29 cellular contexts compared by ENCODE assay signal in the genomic region with DNA sequence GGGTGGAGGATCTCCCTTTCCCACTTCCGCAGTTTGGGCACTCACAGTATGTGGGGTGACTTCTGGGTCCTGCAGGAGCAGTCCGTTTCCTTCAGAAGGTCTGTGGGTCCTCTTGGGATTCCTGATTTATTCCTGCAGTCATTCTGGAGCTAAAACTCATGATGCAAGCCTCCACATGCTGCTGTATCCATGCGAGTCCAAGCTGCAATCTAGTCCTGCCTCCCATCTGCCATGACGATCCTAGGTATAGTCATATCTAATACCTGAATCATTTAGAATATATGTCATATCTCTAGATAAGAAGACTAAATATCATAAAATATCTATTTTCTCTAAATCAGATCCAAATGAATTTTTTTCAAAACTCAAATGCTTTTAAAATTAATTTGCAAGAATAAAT.
"Had no signal": no experiment of that assay in that cellular context is flagged by ENCODE, and none has a peak within 500 bp of the region (broad histone marks: within the 10 kb centered on the region; RNA-seq: fewer than 3 reads in every experiment).

No MANE protein-coding gene starts in this region.

- H3K9me3 ChIP-seq: esophagus squamous epithelium, sigmoid colon, uterus had no signal

- H3K36me3 ChIP-seq: esophagus squamous epithelium, left ventricle myocardium inferior, neural progenitor cell, sigmoid colon, uterus had no signal

- H3K4me1 ChIP-seq: esophagus squamous epithelium, left ventricle myocardium inferior, neural progenitor cell, parathyroid adenoma, psoas muscle, sigmoid colon, uterus had no signal

- DNase-seq: activated CD4-positive, alpha-beta memory T cell treated with anti-CD3 and anti-CD28 coated beads, Interleukin-2, amount 10 ng/mL, durations not matched to agents 7 days and 5 days; activated CD4-positive, alpha-beta T cell treated with anti-CD3 and anti-CD28 coated beads for 48 hours; activated CD8-positive, alpha-beta memory T cell treated with anti-CD3 and anti-CD28 coated beads, Interleukin-2, amount 50 U/mL, for 48 hours; activated gamma-delta T cell treated with Interleukin-2 at 50 U/mL for 16 hours; activated naive CD4-positive, alpha-beta T cell treated with anti-CD3 and anti-CD28 coated beads, Interleukin-2, amount 50 U/mL, for 16 hours; activated T-cell treated with anti-CD3 and anti-CD28 coated beads, Interleukin-2, amount 50 U/mL, for 24 hours; amniotic stem cell; central memory CD4-positive, alpha-beta T cell; effector CD4-positive, alpha-beta T cell; esophagus squamous epithelium; left ventricle myocardium inferior; mesendoderm; natural killer cell; occipital lobe; psoas muscle; sigmoid colon; small intestine; stimulated activated CD4-positive, alpha-beta T cell treated with anti-CD3 and anti-CD28 coated beads, Interleukin-4, amount 100 ng/mL, for 24 hours; T-helper 9 cell; uterus had no signal

- H3K27ac ChIP-seq: epithelial cell of prostate, esophagus squamous epithelium, left ventricle myocardium inferior, neural progenitor cell, parathyroid adenoma, psoas muscle, sigmoid colon, uterus, VCaP had no signal

- FAIRE-seq: astrocyte, islet of Langerhans, small intestine, TTC549 had no signal

- H3K4me3 ChIP-seq: esophagus squamous epithelium, left ventricle myocardium inferior, lung, neural progenitor cell, psoas muscle, sigmoid colon, uterus had no signal

- ATAC-seq: natural killer cell; psoas muscle; stimulated activated effector memory CD8-positive, alpha-beta T cell treated with anti-CD3 and anti-CD28 coated beads, Interleukin-12 subunit alpha, Interleukin-12 subunit beta, amount 100 ng/mL, for 72 hours had no signal

- H3K27me3 ChIP-seq: esophagus squamous epithelium, neural progenitor cell, sigmoid colon, uterus had no signal
